In genomic region chr1:39524591-39525365, GRCh38 we compare ENCODE assay signal across 30 cellular contexts. TPM values are rescaled to one million over a fixed set of nuclear protein-coding genes. Genes with fewer than 3 reads are reported as not detected.
DNase-seq lines count a peak whose midpoint lies in the region; ATAC-seq and TF ChIP-seq lines count a peak whose summit lies in the region.
"Had no signal": no experiment of that assay in that cellular context is flagged by ENCODE, and none has a peak within 500 bp of the region (broad histone marks: within the 10 kb centered on the region; RNA-seq: fewer than 3 reads in every experiment).

No MANE protein-coding gene starts in this region.

- H3K36me3 ChIP-seq in BLaER1, result peaks cover 32% of the 10 kb centered on the region
- H3K36me3 ChIP-seq in CD4-positive, CD25-positive, alpha-beta regulatory T cell (ENCODE audit: control insufficient read depth, insufficient read depth, low read length), result no peaks in the 10 kb centered on the region

- H3K4me3 ChIP-seq in BLaER1, result no peak overlapping the region
- H3K4me3 ChIP-seq in CD4-positive, CD25-positive, alpha-beta regulatory T cell (ENCODE audit: low read depth, low read length), result no peak overlapping the region
- H3K4me3 ChIP-seq: hepatocyte, left lung, sigmoid colon, SJCRH30, upper lobe of left lung had no signal

- peak overlapping the region; percentile 86 for H3K4me2 ChIP-seq in BLaER1
- H3K4me2 ChIP-seq: hepatocyte had no signal

- no peak overlapping the region for H3K4me3 Mint-ChIP-seq in CD4-positive, CD25-positive, alpha-beta regulatory T cell
- H3K4me3 Mint-ChIP-seq in activated CD8-positive, alpha-beta T cell treated with anti-CD3 and anti-CD28 coated beads for 36 hours, result no peak overlapping the region
- H3K4me3 Mint-ChIP-seq in neural crest cell, result no peak overlapping the region
- H3K4me3 Mint-ChIP-seq: activated CD4-positive, alpha-beta T cell treated with anti-CD3 and anti-CD28 coated beads, Interleukin-2, amount 10 ng/mL, durations not matched to agents 7 days and 5 days; activated T-helper 17 cell treated with anti-CD3 and anti-CD28 coated beads, Interleukin-2, amount 50 U/mL, for 72 hours; mesothelial cell of epicardium had no signal

- peaks cover 18% of the 10 kb centered on the region; the same call in 1 of the 2 replicates for H4K20me1 ChIP-seq in BLaER1

- peaks cover 46% of the 10 kb centered on the region for H3K4me1 ChIP-seq in BLaER1
- H3K4me1 ChIP-seq in CD4-positive, CD25-positive, alpha-beta regulatory T cell (ENCODE audit: control insufficient read depth, insufficient read depth, low read length, poor library complexity, severe bottlenecking), result peaks cover 3% of the 10 kb centered on the region
- H3K4me1 ChIP-seq: foreskin keratinocyte, left lung, SJCRH30, upper lobe of left lung had no signal

- H3K4me1 Mint-ChIP-seq in CD4-positive, CD25-positive, alpha-beta regulatory T cell, result peaks cover 0 to 2% (median 0%) of the 10 kb centered on the region in 4 donors
- peaks cover 8% of the 10 kb centered on the region for H3K4me1 Mint-ChIP-seq in activated CD8-positive, alpha-beta T cell treated with anti-CD3 and anti-CD28 coated beads for 36 hours (ENCODE audit: low read depth)
- no peaks in the 10 kb centered on the region for H3K4me1 Mint-ChIP-seq in neural crest cell
- H3K4me1 Mint-ChIP-seq: activated T-helper 17 cell treated with anti-CD3 and anti-CD28 coated beads, Interleukin-2, amount 50 U/mL, for 72 hours; mesothelial cell of epicardium had no signal

- H3K36me3 Mint-ChIP-seq in CD4-positive, CD25-positive, alpha-beta regulatory T cell, result peaks cover 15% of the 10 kb centered on the region
- peaks cover 14% of the 10 kb centered on the region for H3K36me3 Mint-ChIP-seq in activated CD8-positive, alpha-beta T cell treated with anti-CD3 and anti-CD28 coated beads for 36 hours (ENCODE audit: low read depth)
- no peaks in the 10 kb centered on the region for H3K36me3 Mint-ChIP-seq in neural crest cell (ENCODE audit: low read depth)

- CTCF ChIA-PET in activated CD8-positive, alpha-beta T cell treated with anti-CD3 and anti-CD28 coated beads for 36 hours (lab: Charles Lee), result interaction anchor here (1.1 to 1.5 kb wide), 2 partner anchors 14 to 426 kb away, joined by 3 read pairs; no protein-coding TSS in a partner anchor

- peak overlapping the region in 2 of 3 donors; percentile 38 to 55 for H3K27ac Mint-ChIP-seq in CD4-positive, CD25-positive, alpha-beta regulatory T cell
- peak overlapping the region; percentile 64 for H3K27ac Mint-ChIP-seq in activated CD8-positive, alpha-beta T cell treated with anti-CD3 and anti-CD28 coated beads for 36 hours
- peak overlapping the region; percentile 43 for H3K27ac Mint-ChIP-seq in neural crest cell (ENCODE audit: unreplicated experiment)
- H3K27ac Mint-ChIP-seq: mesothelial cell of epicardium had no signal

- DNase-seq in CD4-positive, CD25-positive, alpha-beta regulatory T cell, result no peak
- DNase-seq in activated CD8-positive, alpha-beta T cell treated with anti-CD3 and anti-CD28 coated beads for 36 hours, result no peak
- DNase-seq in neural crest cell (ENCODE audit: low read depth, low spot score) (no peak), cerebellar nuclear complex (lab: John Stamatoyannopoulos, UW) (no peak), LoVo (ENCODE audit: low spot score) (no peak)
- DNase-seq: activated CD4-positive, alpha-beta T cell treated with anti-CD3 and anti-CD28 coated beads, Interleukin-2, amount 10 ng/mL, durations not matched to agents 7 days and 5 days; activated CD8-positive, alpha-beta memory T cell treated with anti-CD3 and anti-CD28 coated beads, Interleukin-2, amount 50 U/mL, for 48 hours; brain microvascular endothelial cell; DMS79; effector CD8-positive, alpha-beta T cell; foreskin keratinocyte; left lung; MV-4-11; NCI-H1694; NCI-H524; sigmoid colon; SJCRH30; substantia nigra had no signal

- H3K27me3 Mint-ChIP-seq in CD4-positive, CD25-positive, alpha-beta regulatory T cell, result no peaks in the 10 kb centered on the region
- H3K27me3 Mint-ChIP-seq in activated CD8-positive, alpha-beta T cell treated with anti-CD3 and anti-CD28 coated beads for 36 hours, result no peaks in the 10 kb centered on the region
- no peaks in the 10 kb centered on the region for H3K27me3 Mint-ChIP-seq in neural crest cell (ENCODE audit: low read depth)
- H3K27me3 Mint-ChIP-seq: activated CD4-positive, alpha-beta T cell treated with anti-CD3 and anti-CD28 coated beads, Interleukin-2, amount 10 ng/mL, durations not matched to agents 7 days and 5 days; activated T-helper 17 cell treated with anti-CD3 and anti-CD28 coated beads, Interleukin-2, amount 50 U/mL, for 72 hours; naive thymus-derived CD8-positive, alpha-beta T cell had no signal

- peak overlapping the region; percentile 45 for H3K27ac ChIP-seq in BLaER1
- H3K27ac ChIP-seq in CD4-positive, CD25-positive, alpha-beta regulatory T cell (ENCODE audit: insufficient read depth, low read length, poor library complexity, severe bottlenecking), result no peak overlapping the region
- H3K27ac ChIP-seq: brain microvascular endothelial cell, foreskin keratinocyte, hepatocyte, KMS-11, left lung, sigmoid colon, SJCRH30, upper lobe of left lung had no signal

- H3K27me3 ChIP-seq in BLaER1, result no peaks in the 10 kb centered on the region
- H3K27me3 ChIP-seq in CD4-positive, CD25-positive, alpha-beta regulatory T cell (ENCODE audit: control insufficient read depth, insufficient read depth, low read length), result no peaks in the 10 kb centered on the region
- H3K27me3 ChIP-seq: brain microvascular endothelial cell, foreskin keratinocyte, hepatocyte, left lung, sigmoid colon, SJCRH30, upper lobe of left lung had no signal

- H3K9me3 Mint-ChIP-seq in CD4-positive, CD25-positive, alpha-beta regulatory T cell, result no peaks in the 10 kb centered on the region
- H3K9me3 Mint-ChIP-seq in activated CD8-positive, alpha-beta T cell treated with anti-CD3 and anti-CD28 coated beads for 36 hours, result no peaks in the 10 kb centered on the region
- H3K9me3 Mint-ChIP-seq in neural crest cell, result no peaks in the 10 kb centered on the region
- H3K9me3 Mint-ChIP-seq: activated CD4-positive, alpha-beta T cell treated with anti-CD3 and anti-CD28 coated beads, Interleukin-2, amount 10 ng/mL, durations not matched to agents 7 days and 5 days; activated T-helper 17 cell treated with anti-CD3 and anti-CD28 coated beads, Interleukin-2, amount 50 U/mL, for 72 hours; mesothelial cell of epicardium had no signal

- no peak for ATAC-seq in CD4-positive, CD25-positive, alpha-beta regulatory T cell (ENCODE audit: low read depth in 2 of 2)
- ATAC-seq in activated CD8-positive, alpha-beta T cell treated with anti-CD3 and anti-CD28 coated beads for 36 hours, result no peak
- ATAC-seq in HG02981 (IDR thresholded peaks at IDR 0.05; ENCODE audit: unreplicated experiment) (no peak), HG02884 (IDR thresholded peaks at IDR 0.05; ENCODE audit: unreplicated experiment) (no peak)
- ATAC-seq: foreskin keratinocyte, left lung had no signal

- POLR2A ChIA-PET in activated CD8-positive, alpha-beta T cell treated with anti-CD3 and anti-CD28 coated beads for 36 hours (lab: Charles Lee), result interaction anchor here (0.9 kb wide), 1 partner anchor 95 kb away, joined by 3 read pairs; no protein-coding TSS in a partner anchor

- intact Hi-C loops in activated CD8-positive, alpha-beta T cell treated with anti-CD3 and anti-CD28 coated beads for 36 hours (cut with micrococcal nuclease), result no loop called here

- TF ChIP-seq CTCF in activated CD8-positive, alpha-beta T cell treated with anti-CD3 and anti-CD28 coated beads for 36 hours (IDR thresholded peaks at IDR 0.05), result no peak
- no peak for TF ChIP-seq CTCF in neural crest cell (conservative IDR thresholded peaks at IDR 0.05)

- H3K9ac ChIP-seq in BLaER1, result peak overlapping the region; percentile 3; the same call in 1 of the 2 replicates
- H3K9ac ChIP-seq: KMS-11 had no signal

- H3K9me3 ChIP-seq in BLaER1, result no peaks in the 10 kb centered on the region
- H3K9me3 ChIP-seq in CD4-positive, CD25-positive, alpha-beta regulatory T cell (ENCODE audit: control insufficient read depth in 2 of 2, low read length in 2 of 2), result no peaks in the 10 kb centered on the region
- H3K9me3 ChIP-seq: left lung, sigmoid colon, SJCRH30, upper lobe of left lung had no signal

RNA-seq across cellular contexts. Expression of gene BMP8A, which starts 33.3 kb away (rescaled TPM):
- 0.35 TPM for total RNA-seq in CD4-positive, CD25-positive, alpha-beta regulatory T cell
- polyA plus RNA-seq in CD4-positive, CD25-positive, alpha-beta regulatory T cell, result not detected
- under 1 TPM; 0.22 to 0.36 TPM for total RNA-seq in activated CD8-positive, alpha-beta T cell treated with anti-CD3 and anti-CD28 coated beads for 36 hours
- total RNA-seq in neural crest cell, result 0.19 TPM in 1 of 2 replicates, not detected in the other
- total RNA-seq: activated CD4-positive, alpha-beta T cell treated with anti-CD3 and anti-CD28 coated beads, Interleukin-2, amount 10 ng/mL, durations not matched to agents 7 days and 5 days; foreskin keratinocyte; HT1080; mesothelial cell of epicardium; naive thymus-derived CD8-positive, alpha-beta T cell; T-helper 1 cell treated with Interleukin-12 subunit alpha and Interleukin-12 subunit beta and Interleukin-4 antibody, amounts not matched to agents 30 ng/mL and 1 ng/mL, for 36 hours had no signal
- polyA plus RNA-seq: esophagus; foreskin keratinocyte; naive thymus-derived CD8-positive, alpha-beta T cell had no signal

RNA-seq across cellular contexts. Expression of gene PABPC4, which starts 51.8 kb away (rescaled TPM):
- total RNA-seq in CD4-positive, CD25-positive, alpha-beta regulatory T cell, result 236 TPM
- polyA plus RNA-seq in CD4-positive, CD25-positive, alpha-beta regulatory T cell, result 10 to 100 TPM; 17.0 to 28.3 (median 21.3) TPM
- 100 to 1,000 TPM; 365 to 372 TPM for total RNA-seq in activated CD8-positive, alpha-beta T cell treated with anti-CD3 and anti-CD28 coated beads for 36 hours
- total RNA-seq in neural crest cell, result 318 and 321 TPM in 2 replicates
